Comparison of ENCODE assay signal across 2 cellular contexts in the genomic region with DNA sequence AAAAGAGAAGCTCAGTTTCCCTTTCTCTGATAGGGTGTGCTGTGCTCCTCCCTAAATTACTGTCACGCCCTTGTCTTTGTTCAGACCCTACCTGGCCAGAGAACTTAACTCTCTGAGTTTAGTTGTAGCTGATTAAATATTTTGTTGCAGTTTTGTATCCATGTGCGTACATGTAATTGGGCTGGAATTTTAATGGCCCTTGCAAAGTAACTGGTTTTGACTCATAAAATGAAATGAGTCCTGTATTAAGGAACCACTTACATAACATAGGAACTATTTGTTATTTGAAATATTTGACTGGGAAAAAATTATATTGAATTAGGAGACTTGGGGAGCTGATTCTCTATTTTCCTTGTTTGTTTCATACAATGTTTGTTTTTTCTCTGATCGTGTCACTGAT.
TF ChIP-seq lines count a peak whose summit lies in the region.

No MANE protein-coding gene starts in this region.

TF ChIP-seq in IMR-90, 13 proteins besides CTCF, POLR2A, EP300 and RAD21:
- TF ChIP-seq MXI1 (IDR thresholded peaks at IDR 0.05; ENCODE audit: borderline replicate concordance, low read depth, low read length): no peak
TF ChIP-seq in IMR-90: peak in this region for 0.

TF ChIP-seq in GM23338, 12 proteins besides CTCF, POLR2A, EP300 and RAD21:
- TF ChIP-seq CREB1 (CRISPR knock-in tag; IDR thresholded peaks at IDR 0.05; ENCODE audit: low read depth): no peak
- TF ChIP-seq, protein P1, sequence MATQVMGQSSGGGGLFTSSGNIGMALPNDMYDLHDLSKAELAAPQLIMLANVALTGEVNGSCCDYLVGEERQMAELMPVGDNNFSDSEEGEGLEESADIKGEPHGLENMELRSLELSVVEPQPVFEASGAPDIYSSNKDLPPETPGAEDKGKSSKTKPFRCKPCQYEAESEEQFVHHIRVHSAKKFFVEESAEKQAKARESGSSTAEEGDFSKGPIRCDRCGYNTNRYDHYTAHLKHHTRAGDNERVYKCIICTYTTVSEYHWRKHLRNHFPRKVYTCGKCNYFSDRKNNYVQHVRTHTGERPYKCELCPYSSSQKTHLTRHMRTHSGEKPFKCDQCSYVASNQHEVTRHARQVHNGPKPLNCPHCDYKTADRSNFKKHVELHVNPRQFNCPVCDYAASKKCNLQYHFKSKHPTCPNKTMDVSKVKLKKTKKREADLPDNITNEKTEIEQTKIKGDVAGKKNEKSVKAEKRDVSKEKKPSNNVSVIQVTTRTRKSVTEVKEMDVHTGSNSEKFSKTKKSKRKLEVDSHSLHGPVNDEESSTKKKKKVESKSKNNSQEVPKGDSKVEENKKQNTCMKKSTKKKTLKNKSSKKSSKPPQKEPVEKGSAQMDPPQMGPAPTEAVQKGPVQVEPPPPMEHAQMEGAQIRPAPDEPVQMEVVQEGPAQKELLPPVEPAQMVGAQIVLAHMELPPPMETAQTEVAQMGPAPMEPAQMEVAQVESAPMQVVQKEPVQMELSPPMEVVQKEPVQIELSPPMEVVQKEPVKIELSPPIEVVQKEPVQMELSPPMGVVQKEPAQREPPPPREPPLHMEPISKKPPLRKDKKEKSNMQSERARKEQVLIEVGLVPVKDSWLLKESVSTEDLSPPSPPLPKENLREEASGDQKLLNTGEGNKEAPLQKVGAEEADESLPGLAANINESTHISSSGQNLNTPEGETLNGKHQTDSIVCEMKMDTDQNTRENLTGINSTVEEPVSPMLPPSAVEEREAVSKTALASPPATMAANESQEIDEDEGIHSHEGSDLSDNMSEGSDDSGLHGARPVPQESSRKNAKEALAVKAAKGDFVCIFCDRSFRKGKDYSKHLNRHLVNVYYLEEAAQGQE (IDR thresholded peaks at IDR 0.05; ENCODE audit: unreplicated experiment): no peak
- no peak for TF ChIP-seq ZNF114 (CRISPR knock-in tag; IDR thresholded peaks at IDR 0.05)
- TF ChIP-seq NANOG (IDR thresholded peaks at IDR 0.05; ENCODE audit: borderline replicate concordance): no peak
- TF ChIP-seq, protein P2, sequence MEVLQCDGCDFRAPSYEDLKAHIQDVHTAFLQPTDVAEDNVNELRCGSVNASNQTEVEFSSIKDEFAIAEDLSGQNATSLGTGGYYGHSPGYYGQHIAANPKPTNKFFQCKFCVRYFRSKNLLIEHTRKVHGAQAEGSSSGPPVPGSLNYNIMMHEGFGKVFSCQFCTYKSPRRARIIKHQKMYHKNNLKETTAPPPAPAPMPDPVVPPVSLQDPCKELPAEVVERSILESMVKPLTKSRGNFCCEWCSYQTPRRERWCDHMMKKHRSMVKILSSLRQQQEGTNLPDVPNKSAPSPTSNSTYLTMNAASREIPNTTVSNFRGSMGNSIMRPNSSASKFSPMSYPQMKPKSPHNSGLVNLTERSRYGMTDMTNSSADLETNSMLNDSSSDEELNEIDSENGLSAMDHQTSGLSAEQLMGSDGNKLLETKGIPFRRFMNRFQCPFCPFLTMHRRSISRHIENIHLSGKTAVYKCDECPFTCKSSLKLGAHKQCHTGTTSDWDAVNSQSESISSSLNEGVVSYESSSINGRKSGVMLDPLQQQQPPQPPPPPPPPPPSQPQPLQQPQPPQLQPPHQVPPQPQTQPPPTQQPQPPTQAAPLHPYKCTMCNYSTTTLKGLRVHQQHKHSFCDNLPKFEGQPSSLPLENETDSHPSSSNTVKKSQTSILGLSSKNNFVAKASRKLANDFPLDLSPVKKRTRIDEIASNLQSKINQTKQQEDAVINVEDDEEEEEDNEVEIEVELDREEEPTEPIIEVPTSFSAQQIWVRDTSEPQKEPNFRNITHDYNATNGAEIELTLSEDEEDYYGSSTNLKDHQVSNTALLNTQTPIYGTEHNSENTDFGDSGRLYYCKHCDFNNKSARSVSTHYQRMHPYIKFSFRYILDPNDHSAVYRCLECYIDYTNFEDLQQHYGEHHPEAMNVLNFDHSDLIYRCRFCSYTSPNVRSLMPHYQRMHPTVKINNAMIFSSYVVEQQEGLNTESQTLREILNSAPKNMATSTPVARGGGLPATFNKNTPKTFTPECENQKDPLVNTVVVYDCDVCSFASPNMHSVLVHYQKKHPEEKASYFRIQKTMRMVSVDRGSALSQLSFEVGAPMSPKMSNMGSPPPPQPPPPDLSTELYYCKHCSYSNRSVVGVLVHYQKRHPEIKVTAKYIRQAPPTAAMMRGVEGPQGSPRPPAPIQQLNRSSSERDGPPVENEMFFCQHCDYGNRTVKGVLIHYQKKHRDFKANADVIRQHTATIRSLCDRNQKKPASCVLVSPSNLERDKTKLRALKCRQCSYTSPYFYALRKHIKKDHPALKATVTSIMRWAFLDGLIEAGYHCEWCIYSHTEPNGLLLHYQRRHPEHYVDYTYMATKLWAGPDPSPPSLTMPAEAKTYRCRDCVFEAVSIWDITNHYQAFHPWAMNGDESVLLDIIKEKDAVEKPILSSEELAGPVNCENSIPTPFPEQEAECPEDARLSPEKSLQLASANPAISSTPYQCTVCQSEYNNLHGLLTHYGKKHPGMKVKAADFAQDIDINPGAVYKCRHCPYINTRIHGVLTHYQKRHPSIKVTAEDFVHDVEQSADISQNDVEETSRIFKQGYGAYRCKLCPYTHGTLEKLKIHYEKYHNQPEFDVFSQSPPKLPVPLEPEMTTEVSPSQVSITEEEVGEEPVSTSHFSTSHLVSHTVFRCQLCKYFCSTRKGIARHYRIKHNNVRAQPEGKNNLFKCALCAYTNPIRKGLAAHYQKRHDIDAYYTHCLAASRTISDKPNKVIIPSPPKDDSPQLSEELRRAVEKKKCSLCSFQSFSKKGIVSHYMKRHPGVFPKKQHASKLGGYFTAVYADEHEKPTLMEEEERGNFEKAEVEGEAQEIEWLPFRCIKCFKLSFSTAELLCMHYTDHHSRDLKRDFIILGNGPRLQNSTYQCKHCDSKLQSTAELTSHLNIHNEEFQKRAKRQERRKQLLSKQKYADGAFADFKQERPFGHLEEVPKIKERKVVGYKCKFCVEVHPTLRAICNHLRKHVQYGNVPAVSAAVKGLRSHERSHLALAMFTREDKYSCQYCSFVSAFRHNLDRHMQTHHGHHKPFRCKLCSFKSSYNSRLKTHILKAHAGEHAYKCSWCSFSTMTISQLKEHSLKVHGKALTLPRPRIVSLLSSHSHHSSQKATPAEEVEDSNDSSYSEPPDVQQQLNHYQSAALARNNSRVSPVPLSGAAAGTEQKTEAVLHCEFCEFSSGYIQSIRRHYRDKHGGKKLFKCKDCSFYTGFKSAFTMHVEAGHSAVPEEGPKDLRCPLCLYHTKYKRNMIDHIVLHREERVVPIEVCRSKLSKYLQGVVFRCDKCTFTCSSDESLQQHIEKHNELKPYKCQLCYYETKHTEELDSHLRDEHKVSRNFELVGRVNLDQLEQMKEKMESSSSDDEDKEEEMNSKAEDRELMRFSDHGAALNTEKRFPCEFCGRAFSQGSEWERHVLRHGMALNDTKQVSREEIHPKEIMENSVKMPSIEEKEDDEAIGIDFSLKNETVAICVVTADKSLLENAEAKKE (CRISPR knock-in tag; IDR thresholded peaks at IDR 0.05): no peak
- TF ChIP-seq EZH2 (IDR thresholded peaks at IDR 0.05; ENCODE audit: low read depth, unreplicated experiment): no peak
